ENCODE assay signal across 1 cellular context in the genomic region with DNA sequence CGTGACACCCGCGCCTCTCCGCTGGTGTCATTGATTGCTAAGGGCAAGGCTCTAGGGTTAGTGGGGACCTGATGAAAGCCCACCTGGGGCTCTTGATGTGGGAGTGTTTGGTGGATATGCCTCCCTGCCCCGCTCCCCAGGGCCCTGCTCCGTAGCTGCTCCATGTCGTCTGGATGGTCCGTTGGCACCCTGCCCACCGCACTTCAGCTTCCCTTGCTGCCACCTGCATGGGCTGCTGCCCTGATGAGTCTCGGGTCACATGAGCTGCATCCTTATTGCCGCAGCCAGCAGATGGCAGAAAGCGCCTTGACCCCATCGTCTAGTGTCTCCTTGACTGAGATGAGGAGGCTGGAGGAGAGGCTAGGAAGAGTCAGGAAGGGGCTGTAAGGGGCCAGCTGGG.
TF ChIP-seq lines count a peak whose summit lies in the region.

No MANE protein-coding gene starts in this region.

TF ChIP-seq in GM23338, 12 proteins besides CTCF, POLR2A, EP300 and RAD21 (continued from another document):
- TF ChIP-seq REST (IDR thresholded peaks at IDR 0.05; ENCODE audit: unreplicated experiment), result no peak
- TF ChIP-seq ZNF114 (CRISPR knock-in tag; IDR thresholded peaks at IDR 0.05), result no peak
- TF ChIP-seq STAT1 (IDR thresholded peaks at IDR 0.05; ENCODE audit: unreplicated experiment), result no peak
- TF ChIP-seq EZH2phosphoT487 (IDR thresholded peaks at IDR 0.05; ENCODE audit: unreplicated experiment), result no peak
- TF ChIP-seq POLR2AphosphoS5 (IDR thresholded peaks at IDR 0.05; ENCODE audit: low read depth), result no peak
